In genomic region chr2:189799531-189799930, GRCh38 we compare ENCODE assay signal across 15 cellular contexts. TPM values are rescaled to one million over a fixed set of nuclear protein-coding genes. Genes with fewer than 3 reads are reported as not detected.
DNase-seq lines count a peak whose midpoint lies in the region; ATAC-seq and TF ChIP-seq lines count a peak whose summit lies in the region.
"Had no signal": no experiment of that assay in that cellular context is flagged by ENCODE, and none has a peak within 500 bp of the region (broad histone marks: within the 10 kb centered on the region; RNA-seq: fewer than 3 reads in every experiment).

No MANE protein-coding gene starts in this region.

- H3K4me3 ChIP-seq in cardiac fibroblast (replicated peaks in 1 of 2; ENCODE audit: low read depth in 2 of 2, low read length in 2 of 2): no peak overlapping the region

- no peaks in the 10 kb centered on the region for H3K9me3 ChIP-seq in H9 (ENCODE audit: control insufficient read depth, low read depth, low read length)

- H4K91ac ChIP-seq in H9 (ENCODE audit: insufficient read length, low read depth, low read length): no peak overlapping the region

- H4K8ac ChIP-seq in H9 (replicated peaks; ENCODE audit: insufficient read length, low read depth, low read length): no peak overlapping the region

- H4K5ac ChIP-seq in H9 (ENCODE audit: insufficient read length, low read depth, low read length): no peak overlapping the region

- H3K27ac Mint-ChIP-seq in H9: no peak overlapping the region
- H3K27ac Mint-ChIP-seq: activated CD4-positive, alpha-beta memory T cell treated with anti-CD3 and anti-CD28 coated beads for 36 hours had no signal

- no peak overlapping the region for H3K9ac ChIP-seq in H9 (ENCODE audit: extremely low read depth, insufficient read length, low read length)

- TF ChIP-seq CTCF in cardiac fibroblast (IDR thresholded peaks at IDR 0.05; ENCODE audit: low read depth, low read length) (no peak), H9 (conservative IDR thresholded peaks at IDR 0.05) (no peak)

- H3K27ac ChIP-seq in H9 (ENCODE audit: insufficient read length, low read depth, low read length): no peak overlapping the region
- H3K27ac ChIP-seq: C4-2B had no signal

- WGBS in H9 (ENCODE audit: extremely low coverage, insufficient read length, low lambda C conversion rate): no CpG with 5 or more reads among the region's 2 CpGs

- no peak overlapping the region for H3K14ac ChIP-seq in H9 (ENCODE audit: insufficient read depth, low read length)

- H3K23me2 ChIP-seq in H9 (ENCODE audit: insufficient read length, low read depth, low read length, poor library complexity, severe bottlenecking): no peaks in the 10 kb centered on the region

- no peak overlapping the region for H3K23ac ChIP-seq in H9 (ENCODE audit: insufficient read length, low read depth, low read length)

- no peak overlapping the region for H3K18ac ChIP-seq in H9 (ENCODE audit: insufficient read length, low read depth, low read length)

- no peaks in the 10 kb centered on the region for H3K27me3 Mint-ChIP-seq in H9 (ENCODE audit: low read depth)
- H3K27me3 Mint-ChIP-seq: activated CD4-positive, alpha-beta memory T cell treated with anti-CD3 and anti-CD28 coated beads for 36 hours; effector memory CD8-positive, alpha-beta T cell; naive thymus-derived CD8-positive, alpha-beta T cell had no signal

- peaks cover 11 to 40% (median 32%) of the 10 kb centered on the region in 3 experiments; a peak in 5 of 7 replicates for H3K36me3 Mint-ChIP-seq in H9 (ENCODE audit: insufficient read depth in 1 of 3, low read depth in 3 of 3)

- H3T11ph ChIP-seq in H9 (ENCODE audit: low read length): no peak overlapping the region

- CTCF ChIA-PET in HEK293T (lab: Yijun Ruan, JAX): no interaction called here

- H3K56ac ChIP-seq in H9 (ENCODE audit: insufficient read length, low read depth, low read length): no peak overlapping the region

- H3K4ac ChIP-seq in H9 (ENCODE audit: low read depth, low read length): no peak overlapping the region

- H2BK5ac ChIP-seq in H9 (ENCODE audit: insufficient read length, low read length): no peak overlapping the region

- H2BK120ac ChIP-seq in H9 (ENCODE audit: low read depth, low read length, poor library complexity, severe bottlenecking): no peak overlapping the region

- POLR2A ChIA-PET in HEK293T (lab: Yijun Ruan, JAX): interaction anchor here (2.0 kb wide), 1 partner anchor 15 kb away, joined by 6 read pairs; the partner anchor contains the start of genes ORMDL1 and PMS1

- H3K79me1 ChIP-seq in H9 (ENCODE audit: insufficient read depth, low read depth, low read length, poor library complexity, severe bottlenecking): no peaks in the 10 kb centered on the region

- H4K20me1 ChIP-seq in H9 (ENCODE audit: control insufficient read depth, insufficient read depth, insufficient read length): no peaks in the 10 kb centered on the region

- no peaks in the 10 kb centered on the region for H3K4me1 Mint-ChIP-seq in H9

- no peak overlapping the region for H2BK15ac ChIP-seq in H9 (ENCODE audit: low read depth, low read length)

- H3K27me3 ChIP-seq in H9 (ENCODE audit: insufficient read depth, low read length): no peaks in the 10 kb centered on the region

- H2AFZ ChIP-seq in H9 (ENCODE audit: low read length): no peak overlapping the region

- peak; percentile 8 for DNase-seq in DMS 273 treated with DMSO at 0.1 percent for 48 hours (lab: John Stamatoyannopoulos, UW)
- DNase-seq in MV-4-11 (lab: John Stamatoyannopoulos, UW): peak; percentile 7
- DNase-seq in cardiac fibroblast (ENCODE audit: low read depth in 2 of 2): peak; percentile 44 to 74
- peak; percentile 92 for DNase-seq in myocyte (ENCODE audit: low read depth)
- DNase-seq in HEK293T (ENCODE audit: extremely low spot score): no peak
- no peak for DNase-seq in DMS53 treated with DMSO at 0.1 percent for 48 hours (lab: John Stamatoyannopoulos, UW; ENCODE audit: unreplicated experiment)
- DNase-seq in H9: no peak
- DNase-seq: activated CD4-positive, alpha-beta memory T cell treated with anti-CD3 and anti-CD28 coated beads for 36 hours; activated naive CD4-positive, alpha-beta T cell treated with Interleukin-2 at 50 U/mL for 16 hours; effector memory CD8-positive, alpha-beta T cell; H7; naive thymus-derived CD8-positive, alpha-beta T cell; small intestine had no signal

- no peaks in the 10 kb centered on the region for H3K4me1 ChIP-seq in H9 (ENCODE audit: insufficient read depth, low read length)

- H3K4me3 Mint-ChIP-seq in H9: no peak overlapping the region
- H3K4me3 Mint-ChIP-seq: activated CD4-positive, alpha-beta memory T cell treated with anti-CD3 and anti-CD28 coated beads for 36 hours; effector memory CD8-positive, alpha-beta T cell; naive thymus-derived CD8-positive, alpha-beta T cell had no signal

- H3K9me3 Mint-ChIP-seq in H9: no peaks in the 10 kb centered on the region
- H3K9me3 Mint-ChIP-seq: activated CD4-positive, alpha-beta memory T cell treated with anti-CD3 and anti-CD28 coated beads for 36 hours; effector memory CD8-positive, alpha-beta T cell; naive thymus-derived CD8-positive, alpha-beta T cell had no signal

- H3K4me2 ChIP-seq in H9 (ENCODE audit: insufficient read depth, insufficient read length, low read length): no peak overlapping the region

- no peak overlapping the region for H2BK12ac ChIP-seq in H9 (ENCODE audit: insufficient read length, low read depth, low read length)

- H3K79me2 ChIP-seq in H9 (ENCODE audit: insufficient read depth, low read length): no peaks in the 10 kb centered on the region

- H2AK5ac ChIP-seq in H9 (ENCODE audit: insufficient read length, low read length): no peak overlapping the region

- no peak overlapping the region for H2BK20ac ChIP-seq in H9 (ENCODE audit: low read depth, low read length, poor library complexity, severe bottlenecking)

- no peak for ATAC-seq in HG02642 (IDR thresholded peaks at IDR 0.05; ENCODE audit: poor library complexity, unreplicated experiment)
- ATAC-seq: naive thymus-derived CD8-positive, alpha-beta T cell had no signal

TF ChIP-seq in HEK293T, 16 proteins besides CTCF, POLR2A, EP300 and RAD21:
- no peak for TF ChIP-seq FOXM1 (IDR thresholded peaks at IDR 0.05; ENCODE audit: borderline replicate concordance)
- TF ChIP-seq ZNF384 (IDR thresholded peaks at IDR 0.05): no peak
- no peak for TF ChIP-seq HDGF (IDR thresholded peaks at IDR 0.05; ENCODE audit: borderline replicate concordance)
- TF ChIP-seq SP1 (IDR thresholded peaks at IDR 0.05): no peak
- no peak for TF ChIP-seq FOXK2 (IDR thresholded peaks at IDR 0.05)
- no peak for TF ChIP-seq BHLHE40 (IDR thresholded peaks at IDR 0.05; ENCODE audit: borderline replicate concordance)
- TF ChIP-seq CTBP1 (IDR thresholded peaks at IDR 0.05; ENCODE audit: borderline replicate concordance): no peak
- TF ChIP-seq L3MBTL2 (conservative IDR thresholded peaks at IDR 0.05): no peak
- no peak for TF ChIP-seq ELF4 (IDR thresholded peaks at IDR 0.05)
- TF ChIP-seq ARNT (IDR thresholded peaks at IDR 0.05): no peak
- TF ChIP-seq NFRKB (IDR thresholded peaks at IDR 0.05): no peak
- TF ChIP-seq SUZ12 (IDR thresholded peaks at IDR 0.05): no peak
- no peak for TF ChIP-seq TARDBP (IDR thresholded peaks at IDR 0.05)
- no peak for TF ChIP-seq PKNOX1 (IDR thresholded peaks at IDR 0.05)
TF ChIP-seq in HEK293T: peak in this region for 0.

RNA-seq across cellular contexts. Expression of gene PMS1, which starts 15.3 kb away (rescaled TPM):
- total RNA-seq in myocyte: 34.1 and 34.2 TPM in 2 replicates
- polyA plus RNA-seq in myocyte (2012): 9.9 TPM
- total RNA-seq in H9 (2021): 41.7 and 47.2 TPM in 2 replicates

RNA-seq across cellular contexts. Expression of gene ORMDL1, which starts 15.4 kb away (rescaled TPM):
- total RNA-seq in myocyte (92.1 and 96.4 TPM in 2 replicates), H9 (2021) (56.4 and 59.7 TPM in 2 replicates)
- 60.3 TPM for polyA plus RNA-seq in myocyte (2012)

RNA-seq across cellular contexts. Expression of gene OSGEPL1, which starts 36.9 kb away (rescaled TPM):
- 11.9 and 13.7 TPM in 2 replicates for total RNA-seq in myocyte
- 8.0 TPM for polyA plus RNA-seq in myocyte (2012)
- 10.1 and 10.7 TPM in 2 replicates for total RNA-seq in H9 (2021)

Comparison
In these comparisons a context has a peak if more than half of its experiments do, and no peak if none do; other contexts are left out.
1. DNase-seq: peak in DMS 273 treated with DMSO at 0.1 percent for 48 hours (single experiment), MV-4-11 (single experiment), cardiac fibroblast (2 of 2) and myocyte (single experiment); none in HEK293T (single experiment), DMS53 treated with DMSO at 0.1 percent for 48 hours (single experiment) and H9 (single experiment).